8 cellular contexts compared by ENCODE assay signal in the genomic region with DNA sequence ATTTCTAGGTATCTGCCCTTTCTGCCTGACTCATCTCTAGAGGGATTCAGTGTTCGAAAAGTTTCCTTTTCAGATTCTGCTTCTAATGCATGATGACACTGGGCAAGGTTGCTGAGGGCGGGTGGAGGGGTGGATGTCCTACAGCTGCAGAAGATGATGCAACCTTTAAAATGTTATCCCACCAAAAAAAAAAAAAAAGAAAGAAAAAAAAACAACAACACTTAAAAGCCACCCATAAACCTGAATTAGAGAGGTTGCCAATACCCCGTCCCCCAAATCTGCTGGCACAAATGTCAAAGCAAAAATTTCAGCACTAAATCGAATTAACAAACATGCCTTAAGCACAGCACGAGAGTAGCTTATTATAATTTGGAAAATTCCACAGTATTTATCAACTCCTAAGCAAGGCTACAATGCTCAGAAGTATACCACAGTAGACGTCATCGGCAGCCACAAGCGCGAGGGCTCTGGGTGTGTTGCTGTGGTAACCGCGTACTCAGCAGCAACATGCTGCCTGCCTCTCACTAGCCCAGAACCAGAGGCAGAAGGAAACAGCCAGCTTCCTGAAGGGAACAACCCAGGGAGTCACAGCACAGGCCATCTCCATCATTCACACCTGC.
DNase-seq lines count a peak whose midpoint lies in the region; ATAC-seq, FAIRE-seq and TF ChIP-seq lines count a peak whose summit lies in the region.

No MANE protein-coding gene starts in this region.

- H3K27ac ChIP-seq in heart right ventricle (peak overlapping the region in 4 of 10 donors; percentile 25 to 58 (median 28)), gastrocnemius medialis (peak overlapping the region in 1 of 4 donors; percentile 30)

- H3K4me3 Mint-ChIP-seq in activated naive CD4-positive, alpha-beta T cell treated with anti-CD3 and anti-CD28 coated beads, Interleukin-2, amount 10 ng/mL, durations not matched to agents 7 days and 5 days, result peak overlapping the region; percentile 5

- no peaks in the 10 kb centered on the region for H3K9me3 ChIP-seq in heart right ventricle
- no peaks in the 10 kb centered on the region for H3K9me3 ChIP-seq in gastrocnemius medialis

- peaks cover 48% of the 10 kb centered on the region for H3K36me3 Mint-ChIP-seq in activated naive CD4-positive, alpha-beta T cell treated with anti-CD3 and anti-CD28 coated beads, Interleukin-2, amount 10 ng/mL, durations not matched to agents 7 days and 5 days

- peak overlapping the region; percentile 95 for H3K27ac Mint-ChIP-seq in activated naive CD4-positive, alpha-beta T cell treated with anti-CD3 and anti-CD28 coated beads, Interleukin-2, amount 10 ng/mL, durations not matched to agents 7 days and 5 days

- H3K36me3 ChIP-seq in heart right ventricle, result peaks cover 0 to 10% (median 0%) of the 10 kb centered on the region in 9 donors
- no peaks in the 10 kb centered on the region for H3K36me3 ChIP-seq in gastrocnemius medialis

- ATAC-seq in GM18867 (IDR thresholded peaks at IDR 0.05; ENCODE audit: unreplicated experiment) (peak; percentile 61), HG03039 (IDR thresholded peaks at IDR 0.05; ENCODE audit: unreplicated experiment) (peak; percentile 57), heart right ventricle (peak; percentile 80 to 94 (median 92)), gastrocnemius medialis (peak; percentile 46 to 50), GM19324 (IDR thresholded peaks at IDR 0.05; ENCODE audit: low FRiP score, unreplicated experiment) (no peak)

- no peaks in the 10 kb centered on the region for H3K9me3 Mint-ChIP-seq in activated naive CD4-positive, alpha-beta T cell treated with anti-CD3 and anti-CD28 coated beads, Interleukin-2, amount 10 ng/mL, durations not matched to agents 7 days and 5 days

- CTCF ChIA-PET in activated naive CD4-positive, alpha-beta T cell treated with anti-CD3 and anti-CD28 coated beads, Interleukin-2, amount 10 ng/mL, durations not matched to agents 7 days and 5 days (lab: Charles Lee), result no interaction called here

- no peak for TF ChIP-seq POLR2A in gastrocnemius medialis (IDR thresholded peaks at IDR 0.05)

- H3K4me1 ChIP-seq in heart right ventricle (peaks cover 0 to 38% (median 3%) of the 10 kb centered on the region in 9 donors), gastrocnemius medialis (no peaks in the 10 kb centered on the region)

- DNase-seq in RCC 7860 (ENCODE audit: low spot score) (peak; percentile 22), heart right ventricle (peak; percentile 48 to 70), gastrocnemius medialis (peak; percentile 8 to 49), NCI-H1436 treated with DMSO at 0.1 percent for 48 hours (lab: John Stamatoyannopoulos, UW) (no peak)
- peak; percentile 83 for DNase-seq in activated naive CD4-positive, alpha-beta T cell treated with anti-CD3 and anti-CD28 coated beads, Interleukin-2, amount 10 ng/mL, durations not matched to agents 7 days and 5 days

- no peak for FAIRE-seq in RCC 7860 (lab: Jason Lieb, UNC)

- H3K4me3 ChIP-seq in heart right ventricle (no peak overlapping the region), gastrocnemius medialis (no peak overlapping the region)

- in situ Hi-C loops in gastrocnemius medialis (cut with MboI; ENCODE audit: low sequenced_read_pairs in 4 of 4), result no loop called here

- H3K27me3 Mint-ChIP-seq in activated naive CD4-positive, alpha-beta T cell treated with anti-CD3 and anti-CD28 coated beads, Interleukin-2, amount 10 ng/mL, durations not matched to agents 7 days and 5 days, result no peaks in the 10 kb centered on the region

- intact Hi-C loops in heart right ventricle (cut with DNase I) (no loop called here), gastrocnemius medialis (cut with DNase I; ENCODE audit: low total_unique reads) (no loop called here)

- WGBS in heart right ventricle, 2 donors, result 35 to 66% methylated on average over 11 of the region's 11 CpGs

- peaks cover 0 to 5% (median 0%) of the 10 kb centered on the region in 7 donors for H3K27me3 ChIP-seq in heart right ventricle
- H3K27me3 ChIP-seq in gastrocnemius medialis, result no peaks in the 10 kb centered on the region

- TF ChIP-seq CTCF in heart right ventricle (IDR thresholded peaks at IDR 0.05) (no peak), gastrocnemius medialis (IDR thresholded peaks at IDR 0.05 in 4 of 5, conservative IDR thresholded peaks at IDR 0.05 in 1 of 5) (no peak)

- peaks cover 79% of the 10 kb centered on the region for H3K4me1 Mint-ChIP-seq in activated naive CD4-positive, alpha-beta T cell treated with anti-CD3 and anti-CD28 coated beads, Interleukin-2, amount 10 ng/mL, durations not matched to agents 7 days and 5 days
